Comparison of ENCODE assay signal across 16 cellular contexts in genomic region chr18:49531678-49532153, GRCh38. TPM values are rescaled to one million over a fixed set of nuclear protein-coding genes. Genes with fewer than 3 reads are reported as not detected.
DNase-seq lines count a peak whose midpoint lies in the region; ATAC-seq, FAIRE-seq and TF ChIP-seq lines count a peak whose summit lies in the region.
"Had no signal": no experiment of that assay in that cellular context is flagged by ENCODE, and none has a peak within 500 bp of the region (broad histone marks: within the 10 kb centered on the region; RNA-seq: fewer than 3 reads in every experiment).

No MANE protein-coding gene starts in this region.

- BruUV-seq in GM12878 (replicated peaks; lab: Mats Ljungman, UMichigan), result no TSS peak

- FAIRE-seq in GM12878 (lab: Jason Lieb, UNC), result peak; percentile 52
- no peak for FAIRE-seq in small intestine (lab: Jason Lieb, UNC)

- peak overlapping the region; percentile 65 for H2AFZ ChIP-seq in GM12878 (ENCODE audit: control insufficient read depth, low read depth, low read length)

- 34% methylated on average over 10 of the region's 10 CpGs for WGBS in GM12878 (ENCODE audit: insufficient coverage, insufficient replicate concordance, low lambda C conversion rate, missing lambda C conversion rate)
- WGBS in small intestine, 3 donors, result 17 to 53% (median 36%) methylated on average over 10 of the region's 10 CpGs

- no peaks in the 10 kb centered on the region for H3K36me3 ChIP-seq in GM12878 (ENCODE audit: control insufficient read depth in 2 of 2, insufficient read depth in 2 of 2, low read length in 1 of 2)
- H3K36me3 ChIP-seq in small intestine (ENCODE audit: control insufficient read depth in 2 of 2, insufficient read depth in 2 of 2, low read length in 2 of 2), result no peaks in the 10 kb centered on the region

- no peak for TF ChIP-seq EP300 in GM12878 (IDR thresholded peaks at IDR 0.05; ENCODE audit: borderline replicate concordance in 1 of 2, control insufficient read depth in 1 of 2, low read depth in 2 of 2, low read length in 2 of 2)

- ATAC-seq in HG03280 (IDR thresholded peaks at IDR 0.05; ENCODE audit: unreplicated experiment) (peak; percentile 55), GM12878 (peak; percentile 87)
- ATAC-seq: left lobe of liver, sciatic nerve had no signal

- no peak overlapping the region; the same call in 1 of the 2 replicates for H3K27ac ChIP-seq in GM12878 (ENCODE audit: control insufficient read depth, insufficient read depth)
- peak overlapping the region in 1 of 2 donors; percentile 16 for H3K27ac ChIP-seq in small intestine (ENCODE audit: low read depth in 1 of 2, low read length in 1 of 2)
- H3K27ac ChIP-seq: VCaP had no signal

- DNase-seq in NOMO-1 treated with dmso at 0.1 percent for 144 hours (lab: John Stamatoyannopoulos, UW; ENCODE audit: unreplicated experiment) (peak; percentile 11), GM12878 (ENCODE audit: low read depth, low spot score) (no peak), small intestine (peak; percentile 21), H4 (ENCODE audit: low spot score) (no peak), DMS153 treated with DMSO at 0.1 percent for 48 hours (lab: John Stamatoyannopoulos, UW; ENCODE audit: unreplicated experiment) (no peak), Kasumi-1 (lab: John Stamatoyannopoulos, UW) (no peak)
- DNase-seq: activated effector memory CD4-positive, alpha-beta T cell treated with anti-CD3 and anti-CD28 coated beads, Interleukin-2, amount 50 U/mL, for 16 hours; C1 segment of cervical spinal cord; central memory CD4-positive, alpha-beta T cell; DMS79; NCI-H1436 treated with DMSO at 0.1 percent for 48 hours; NCI-H345 had no signal

- CTCF ChIA-PET in GM12878 (lab: Yijun Ruan, JAX), result interaction anchor here (0.6 to 1.5 kb wide), 5 partner anchors 9 to 329 kb away, joined by 3 to 6 read pairs (median 3); no protein-coding TSS in a partner anchor

- H3K4me3 ChIP-seq in GM12878, result no peak overlapping the region
- H3K4me3 ChIP-seq in small intestine (ENCODE audit: low read depth in 1 of 2, low read length in 2 of 2), result no peak overlapping the region

- no peaks in the 10 kb centered on the region for H4K20me1 ChIP-seq in GM12878 (ENCODE audit: control insufficient read depth, insufficient read depth)

- H3K79me2 ChIP-seq in GM12878 (ENCODE audit: control insufficient read depth, insufficient read depth, low read length), result no peaks in the 10 kb centered on the region

- intact Hi-C loops in GM12878 (cut with micrococcal nuclease; ENCODE audit: unreplicated experiment), result no loop called here

- POLR2A ChIA-PET in GM12878 (lab: Charles Lee), result interaction anchor here (0.6 to 0.7 kb wide), 2 partner anchors 43 to 217 kb away, joined by 4 to 5 read pairs; no protein-coding TSS in a partner anchor

- TF ChIP-seq POLR2A in GM12878 (IDR thresholded peaks at IDR 0.05; ENCODE audit: low read depth, low read length), result no peak

- peak overlapping the region; percentile 76 for H3K4me2 ChIP-seq in GM12878 (ENCODE audit: control insufficient read depth, insufficient read depth)

- RAD21 ChIA-PET in GM12878 (lab: Charles Lee; ENCODE audit: unreplicated experiment), result interaction anchor here (0.8 kb wide), 1 partner anchor 72 kb away, joined by 3 read pairs; no protein-coding TSS in a partner anchor

- TF ChIP-seq CTCF in GM12878 (IDR thresholded peaks at IDR 0.05 in 2 of 3, conservative IDR thresholded peaks at IDR 0.05 in 1 of 3; ENCODE audit: control insufficient read depth in 2 of 3, extremely low read depth in 1 of 3, insufficient read depth in 1 of 3, low read depth in 3 of 3, low read length in 3 of 3), result no peak

- H3K9ac ChIP-seq in GM12878 (ENCODE audit: control insufficient read depth, insufficient read depth, low read length), result no peak overlapping the region

- no peak for TF ChIP-seq RAD21 in GM12878 (IDR thresholded peaks at IDR 0.05; ENCODE audit: insufficient read depth, low read depth, low read length)

- peaks cover 8% of the 10 kb centered on the region for H3K4me1 ChIP-seq in GM12878 (ENCODE audit: control insufficient read depth, insufficient read depth, low read length)
- H3K4me1 ChIP-seq in small intestine (ENCODE audit: control insufficient read depth in 2 of 2, insufficient read depth in 1 of 2, low read depth in 1 of 2, low read length in 1 of 2), result no peaks in the 10 kb centered on the region

- no peaks in the 10 kb centered on the region for H3K27me3 ChIP-seq in GM12878 (replicated peaks in 1 of 2; ENCODE audit: control insufficient read depth in 2 of 2, insufficient read depth in 2 of 2, low read length in 1 of 2)
- H3K27me3 ChIP-seq in small intestine (ENCODE audit: control insufficient read depth in 2 of 2, insufficient read depth in 2 of 2, low read length in 2 of 2), result no peaks in the 10 kb centered on the region

- SMC1A ChIA-PET in GM12878 (lab: Charles Lee; ENCODE audit: uncharacterized antibody, unreplicated experiment), result interaction anchor here (0.6 to 0.9 kb wide), 2 partner anchors 34 to 346 kb away, joined by 3 to 4 read pairs; no protein-coding TSS in a partner anchor

- H3K9me3 ChIP-seq in GM12878 (replicated peaks; ENCODE audit: control insufficient read depth, insufficient read depth, low read length), result no peaks in the 10 kb centered on the region
- H3K9me3 ChIP-seq in small intestine (ENCODE audit: control insufficient read depth, low read depth), result no peaks in the 10 kb centered on the region

- in situ Hi-C loops in GM12878 (cut with MboI), result no loop called here

RNA-seq across cellular contexts. Expression of gene LIPG, which starts 30.1 kb away (rescaled TPM):
- not detected in 2 replicates for total RNA-seq in GM12878 (2013; cell fraction: nucleolus; rRNA removed)
- total RNA-seq in GM12878 (2014; rRNA removed), result 0.06 and 0.11 TPM in 2 replicates
- total RNA-seq in GM12878 (2014; rRNA removed; fragmentation: Illumina TruSeq; extraction: Trizol), result 0.27 and 0.41 TPM in 2 replicates
- total RNA-seq in GM12878 (2021), result 0.18 and 0.19 TPM in 2 replicates
- 0.55 TPM for polyA plus RNA-seq in GM12878 (2011; ENCODE audit: low read depth)
- polyA plus RNA-seq in GM12878 (2011; rRNA removed), result 0.01 and 0.10 TPM in 2 replicates
- not detected in 2 replicates for polyA plus RNA-seq in GM12878 (2011; cell fraction: cytosol; rRNA removed)
- polyA plus RNA-seq in GM12878 (2011; cell fraction: nucleus; rRNA removed), result not detected in 2 replicates
- 0.43 and 0.98 TPM in 2 replicates for polyA plus RNA-seq in GM12878 (2012)
- 0.09 and 0.22 TPM in 2 replicates for polyA plus RNA-seq in GM12878 (2014; fragmentation: Illumina TruSeq; extraction: Trizol)
- polyA plus RNA-seq in GM12878 (2014; fragmentation: Nextera tagmentation; extraction: Ambion mirVana), result under 1 TPM; 0.04 to 0.37 TPM
- 0.55 and 0.61 TPM in 2 replicates for polyA plus RNA-seq in GM12878 (2014; rRNA removed)
- polyA plus RNA-seq in GM12878 (2016; fragmentation: Nextera tagmentation; extraction: Ambion mirVana), result under 1 TPM in 1 of 2 experiments, not detected in 1; 0.33 TPM
- polyA minus RNA-seq in GM12878 (2011; rRNA and poly(A)+ RNA removed), result not detected in 2 replicates
- polyA minus RNA-seq in GM12878 (2011; cell fraction: cytosol; rRNA and poly(A)+ RNA removed), result not detected in 2 replicates
- polyA minus RNA-seq in GM12878 (2011; cell fraction: nucleus; rRNA and poly(A)+ RNA removed), result not detected in 2 replicates
- polyA plus RNA-seq in small intestine, result 10 to 100 TPM in 1 of 3 donors, 1 to 10 TPM in 2; 1.9 to 26.9 (median 8.7) TPM
- 0.17 and 0.49 TPM in 2 replicates for total RNA-seq in H4 (2014; rRNA removed; shearing (Covaris generic))

RNA-seq across cellular contexts. Expression of gene RPL17, which starts 39.5 kb away (rescaled TPM):
- 669 and 679 TPM in 2 replicates for total RNA-seq in GM12878 (2013; cell fraction: nucleolus; rRNA removed)
- 3,129 and 3,391 TPM in 2 replicates for total RNA-seq in GM12878 (2014; rRNA removed)
- 3,939 and 4,064 TPM in 2 replicates for total RNA-seq in GM12878 (2014; rRNA removed; fragmentation: Illumina TruSeq; extraction: Trizol)
- 2,307 and 2,345 TPM in 2 replicates for total RNA-seq in GM12878 (2021)
- polyA plus RNA-seq in GM12878 (2011; ENCODE audit: low read depth), result 3,607 TPM
- 4,363 and 5,610 TPM in 2 replicates for polyA plus RNA-seq in GM12878 (2011; rRNA removed)
- polyA plus RNA-seq in GM12878 (2011; cell fraction: cytosol; rRNA removed), result 3,902 and 3,904 TPM in 2 replicates
- 1,396 and 1,746 TPM in 2 replicates for polyA plus RNA-seq in GM12878 (2011; cell fraction: nucleus; rRNA removed)
- 4,706 and 5,163 TPM in 2 replicates for polyA plus RNA-seq in GM12878 (2012)
- 3,300 and 3,786 TPM in 2 replicates for polyA plus RNA-seq in GM12878 (2014; fragmentation: Illumina TruSeq; extraction: Trizol)
- polyA plus RNA-seq in GM12878 (2014; fragmentation: Nextera tagmentation; extraction: Ambion mirVana), result 1,000 to 10,000 TPM; 3,193 to 4,110 TPM
- polyA plus RNA-seq in GM12878 (2014; rRNA removed), result 3,404 and 3,644 TPM in 2 replicates
- polyA plus RNA-seq in GM12878 (2016; fragmentation: Nextera tagmentation; extraction: Ambion mirVana), result 1,000 to 10,000 TPM; 1,396 to 1,427 TPM
- polyA minus RNA-seq in GM12878 (2011; rRNA and poly(A)+ RNA removed), result 1,774 and 2,431 TPM in 2 replicates
- 509 and 557 TPM in 2 replicates for polyA minus RNA-seq in GM12878 (2011; cell fraction: cytosol; rRNA and poly(A)+ RNA removed)
- 369 and 448 TPM in 2 replicates for polyA minus RNA-seq in GM12878 (2011; cell fraction: nucleus; rRNA and poly(A)+ RNA removed)
- polyA plus RNA-seq in small intestine, result 1,000 to 10,000 TPM; 1,273 to 3,286 (median 2,784) TPM
- 2,388 and 2,408 TPM in 2 replicates for total RNA-seq in H4 (2014; rRNA removed; shearing (Covaris generic))

RNA-seq across cellular contexts. Expression of gene C18orf32, which starts 44.7 kb away (rescaled TPM):
- 9.8 and 11.3 TPM in 2 replicates for total RNA-seq in GM12878 (2013; cell fraction: nucleolus; rRNA removed)
- total RNA-seq in GM12878 (2014; rRNA removed), result 11.5 and 14.9 TPM in 2 replicates
- 11.9 and 13.7 TPM in 2 replicates for total RNA-seq in GM12878 (2014; rRNA removed; fragmentation: Illumina TruSeq; extraction: Trizol)
- 26.6 and 30.1 TPM in 2 replicates for total RNA-seq in GM12878 (2021)
- 8.9 TPM for polyA plus RNA-seq in GM12878 (2011; ENCODE audit: low read depth)
- polyA plus RNA-seq in GM12878 (2011; rRNA removed), result 21.3 and 48.8 TPM in 2 replicates
- polyA plus RNA-seq in GM12878 (2011; cell fraction: cytosol; rRNA removed), result 11.7 and 14.2 TPM in 2 replicates
- polyA plus RNA-seq in GM12878 (2011; cell fraction: nucleus; rRNA removed), result 9.6 and 11.6 TPM in 2 replicates
- 24.0 and 32.5 TPM in 2 replicates for polyA plus RNA-seq in GM12878 (2012)
- polyA plus RNA-seq in GM12878 (2014; fragmentation: Illumina TruSeq; extraction: Trizol), result 19.8 and 25.8 TPM in 2 replicates
- polyA plus RNA-seq in GM12878 (2014; fragmentation: Nextera tagmentation; extraction: Ambion mirVana), result 10 to 100 TPM; 35.7 to 44.0 TPM
- polyA plus RNA-seq in GM12878 (2014; rRNA removed), result 31.6 and 42.0 TPM in 2 replicates
- polyA plus RNA-seq in GM12878 (2016; fragmentation: Nextera tagmentation; extraction: Ambion mirVana), result 10 to 100 TPM; 55.7 to 67.0 TPM
- polyA minus RNA-seq in GM12878 (2011; rRNA and poly(A)+ RNA removed), result 2.2 and 3.2 TPM in 2 replicates
- polyA minus RNA-seq in GM12878 (2011; cell fraction: cytosol; rRNA and poly(A)+ RNA removed), result 3.3 and 4.0 TPM in 2 replicates
- polyA minus RNA-seq in GM12878 (2011; cell fraction: nucleus; rRNA and poly(A)+ RNA removed), result 3.4 and 4.9 TPM in 2 replicates
- 10 to 100 TPM; 56.0 to 81.0 (median 65.7) TPM for polyA plus RNA-seq in small intestine
- total RNA-seq in H4 (2014; rRNA removed; shearing (Covaris generic)), result 50.1 and 74.5 TPM in 2 replicates

Comparison
In these comparisons a context has a peak if more than half of its experiments do, and no peak if none do; other contexts are left out.
1. DNase-seq: peak in NOMO-1 treated with dmso at 0.1 percent for 144 hours (single experiment) and small intestine (single experiment); none in GM12878 (single experiment), H4 (single experiment), DMS153 treated with DMSO at 0.1 percent for 48 hours (single experiment) and Kasumi-1 (0 of 2).